ENCODE assay signal across 23 cellular contexts in the genomic region with DNA sequence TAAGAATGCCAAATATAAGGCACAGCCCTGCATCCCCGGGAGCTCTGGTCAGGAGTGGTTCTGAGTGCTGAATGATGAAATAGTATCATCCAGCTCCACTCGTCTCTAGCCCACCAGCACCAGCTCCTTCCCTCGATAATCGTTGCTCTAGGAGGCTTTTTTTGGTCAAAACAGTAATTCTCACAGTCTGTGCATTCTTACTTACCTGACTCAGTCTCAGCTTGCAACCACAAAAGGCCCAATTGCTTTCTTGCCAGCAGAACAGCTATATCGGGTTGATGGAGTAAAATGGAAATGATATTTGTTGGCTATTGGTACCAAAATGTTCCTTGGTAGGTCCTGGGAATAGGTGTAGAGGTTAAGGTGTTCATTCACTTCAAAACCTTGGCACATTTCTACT.
"Had no signal": no experiment of that assay in that cellular context is flagged by ENCODE, and none has a peak within 500 bp of the region (broad histone marks: within the 10 kb centered on the region; RNA-seq: fewer than 3 reads in every experiment).

No MANE protein-coding gene starts in this region.

- H3K9me3 ChIP-seq: left lung, lower lobe of right lung, ovary, right atrium auricular region, stomach, thoracic aorta, tibial artery, upper lobe of right lung had no signal

- DNase-seq: hippocampal formation; left colon; left lung; lower lobe of right lung; mammary epithelial cell; mesendoderm; naive B cell; ovary; stimulated activated CD4-positive, alpha-beta T cell treated with anti-CD3 and anti-CD28 coated beads, Interleukin-2, amount 100 ng/mL, for 24 hours; stimulated activated CD4-positive, alpha-beta T cell treated with anti-CD3 and anti-CD28 coated beads, Interleukin-4, amount 100 ng/mL, for 1 hour; stimulated activated naive B cell treated with anti-CD40 and anti-IgM and Interleukin-4, amounts not matched to agents 10 μg/mL and 1 μg/mL and 100 μg/mL, for 72 hours; stimulated activated naive CD8-positive, alpha-beta T cell treated with anti-CD3 and anti-CD28 coated beads, Interleukin-15, Interleukin-2, amounts not matched to agents 100 U/mL and 50 U/mL, for 24 hours; stomach; tibial artery; trophoblast cell; upper lobe of right lung had no signal

- H3K27me3 ChIP-seq: left lung, ovary, right atrium auricular region, stomach, tibial artery, upper lobe of right lung had no signal

- H3K36me3 Mint-ChIP-seq: mesothelial cell of epicardium; naive B cell; natural killer cell treated with Interleukin-12 subunit alpha and Interleukin-12 subunit beta and Interleukin-15 and Interleukin-18, amount 100 ng/mL, for 72 hours; stimulated activated naive B cell treated with anti-CD40 and anti-IgM and Interleukin-4, amounts not matched to agents 10 μg/mL and 1 μg/mL and 100 μg/mL, for 72 hours had no signal

- H3K27ac Mint-ChIP-seq: mesothelial cell of epicardium; naive B cell; natural killer cell treated with Interleukin-12 subunit alpha and Interleukin-12 subunit beta and Interleukin-15 and Interleukin-18, amount 100 ng/mL, for 72 hours; progenitor cell of endocrine pancreas; stimulated activated naive B cell treated with anti-CD40 and anti-IgM and Interleukin-4, amounts not matched to agents 10 μg/mL and 1 μg/mL and 100 μg/mL, for 72 hours had no signal

- ATAC-seq: left colon; left lung; lower lobe of right lung; natural killer cell treated with Interleukin-12 subunit alpha and Interleukin-12 subunit beta and Interleukin-15 and Interleukin-18, amount 100 ng/mL, for 72 hours; sciatic nerve; stimulated activated naive B cell treated with anti-CD40 and anti-IgM and Interleukin-4, amounts not matched to agents 10 μg/mL and 1 μg/mL and 100 μg/mL, for 72 hours; stimulated activated naive CD8-positive, alpha-beta T cell treated with anti-CD3 and anti-CD28 coated beads, Interleukin-15, Interleukin-2, amounts not matched to agents 100 U/mL and 50 U/mL, for 24 hours; upper lobe of right lung had no signal

- H3K4me3 ChIP-seq: left lung, lower lobe of right lung, ovary, right atrium auricular region, skin epidermis, stomach, thoracic aorta, tibial artery, upper lobe of right lung had no signal

- H3K27me3 Mint-ChIP-seq: natural killer cell treated with Interleukin-12 subunit alpha and Interleukin-12 subunit beta and Interleukin-15 and Interleukin-18, amount 100 ng/mL, for 72 hours had no signal

- H3K4me1 Mint-ChIP-seq: naive B cell; stimulated activated naive B cell treated with anti-CD40 and anti-IgM and Interleukin-4, amounts not matched to agents 10 μg/mL and 1 μg/mL and 100 μg/mL, for 72 hours had no signal

- H3K27ac ChIP-seq: left lung, lower lobe of right lung, ovary, right atrium auricular region, skin epidermis, stomach, thoracic aorta, tibial artery, upper lobe of right lung had no signal

- H3K4me3 Mint-ChIP-seq: mesothelial cell of epicardium; naive B cell; natural killer cell treated with Interleukin-12 subunit alpha and Interleukin-12 subunit beta and Interleukin-15 and Interleukin-18, amount 100 ng/mL, for 72 hours; stimulated activated naive B cell treated with anti-CD40 and anti-IgM and Interleukin-4, amounts not matched to agents 10 μg/mL and 1 μg/mL and 100 μg/mL, for 72 hours had no signal

- H3K9me3 Mint-ChIP-seq: mesothelial cell of epicardium, naive B cell had no signal

- H3K36me3 ChIP-seq: left lung, lower lobe of right lung, ovary, right atrium auricular region, stomach, thoracic aorta, tibial artery, upper lobe of right lung had no signal

- H3K4me1 ChIP-seq: left lung, lower lobe of right lung, right atrium auricular region, stomach, tibial artery, upper lobe of right lung had no signal
